ENCODE assay signal across 28 cellular contexts in genomic region chr6:63392092-63392724, GRCh38.
"Had no signal": no experiment of that assay in that cellular context is flagged by ENCODE, and none has a peak within 500 bp of the region (broad histone marks: within the 10 kb centered on the region; RNA-seq: fewer than 3 reads in every experiment).

No MANE protein-coding gene starts in this region.

- DNase-seq: activated CD4-positive, alpha-beta memory T cell treated with anti-CD3 and anti-CD28 coated beads for 36 hours; activated CD4-positive, alpha-beta T cell treated with anti-CD3 and anti-CD28 coated beads for 4 hours; activated CD4-positive, alpha-beta T cell treated with anti-CD3 and anti-CD28 coated beads, Interleukin-2, amount 50 U/mL, for 1 hour; activated CD8-positive, alpha-beta memory T cell treated with anti-CD3 and anti-CD28 coated beads, Interleukin-2, amount 50 U/mL, for 4 hours; activated gamma-delta T cell treated with Interleukin-2 at 50 U/mL for 16 hours; activated naive CD4-positive, alpha-beta T cell treated with anti-CD3 and anti-CD28 coated beads for 36 hours; activated T-cell treated with anti-CD3 and anti-CD28 coated beads for 4 hours; activated T-cell treated with anti-CD3 and anti-CD28 coated beads, Interleukin-2, amount 50 U/mL, for 4 hours; adrenal gland; body of pancreas; NCI-H1105; NCI-H1417 treated with DMSO at 0.1 percent for 48 hours; NCI-H187 treated with DMSO at 0.1 percent for 48 hours; NCI-H2081 treated with DMSO at 0.1 percent for 48 hours; NCI-H226; NCI-H524 treated with DMSO at 0.1 percent for 48 hours; RPMI8226; SHP77 treated with DMSO at 0.1 percent for 48 hours; SK-N-SH had no signal

- ATAC-seq: activated CD4-positive, CD25-positive, alpha-beta regulatory T cell treated with anti-CD3 and anti-CD28 coated beads, Interleukin-2, amount 50 U/mL, for 24 hours; activated naive CD4-positive, alpha-beta T cell treated with anti-CD3 and anti-CD28 coated beads, Interleukin-2, amount 50 U/mL, for 72 hours; activated T-cell treated with anti-CD3 and anti-CD28 coated beads, Interleukin-2, amount 50 U/mL, for 4 hours; K562; Panc1 had no signal

- H3K36me3 ChIP-seq: adrenal gland, breast epithelium, SJSA1 had no signal

- H3K36me3 Mint-ChIP-seq: activated CD4-positive, alpha-beta memory T cell treated with anti-CD3 and anti-CD28 coated beads for 36 hours had no signal

- H3K27me3 Mint-ChIP-seq: activated CD4-positive, alpha-beta memory T cell treated with anti-CD3 and anti-CD28 coated beads for 36 hours had no signal

- H3K4me3 Mint-ChIP-seq: activated CD4-positive, alpha-beta memory T cell treated with anti-CD3 and anti-CD28 coated beads for 36 hours; activated naive CD4-positive, alpha-beta T cell treated with anti-CD3 and anti-CD28 coated beads for 36 hours; activated T-cell treated with anti-CD3 and anti-CD28 coated beads, Interleukin-2, amount 50 U/mL, for 4 hours; activated T-helper 1 cell treated with anti-CD3 and anti-CD28 coated beads, Interleukin-12 subunit alpha, Interleukin-12 subunit beta, Interleukin-2, Interleukin-4 antibody, amounts not matched to agents 30 ng/mL and 10 ng/mL and 1 ng/mL, durations not matched to agents 14 hours and 24 hours and 36 hours; T-helper 1 cell treated with Interleukin-12 subunit alpha and Interleukin-12 subunit beta and Interleukin-4 antibody, amounts not matched to agents 30 μg/mL and 1 μg/mL, for 36 hours; T-helper 2 cell treated with Interferon-gamma antibody and Interleukin-4, amounts not matched to agents 5 μg/mL and 100 μg/mL, for 36 hours had no signal

- H3K27ac ChIP-seq: adrenal gland, body of pancreas, breast epithelium, SJSA1 had no signal

- H3K27me3 ChIP-seq: adrenal gland, body of pancreas, breast epithelium, SJSA1 had no signal

- H3K4me3 ChIP-seq: adrenal gland, body of pancreas, breast epithelium, K562, SJSA1 had no signal

- H3K4me1 ChIP-seq: adrenal gland, body of pancreas, breast epithelium, SJSA1 had no signal

- H3K9me3 Mint-ChIP-seq: activated CD4-positive, alpha-beta memory T cell treated with anti-CD3 and anti-CD28 coated beads for 36 hours; activated naive CD4-positive, alpha-beta T cell treated with anti-CD3 and anti-CD28 coated beads for 36 hours; activated T-cell treated with anti-CD3 and anti-CD28 coated beads, Interleukin-2, amount 50 U/mL, for 4 hours; activated T-helper 1 cell treated with anti-CD3 and anti-CD28 coated beads, Interleukin-12 subunit alpha, Interleukin-12 subunit beta, Interleukin-2, Interleukin-4 antibody, amounts not matched to agents 30 ng/mL and 10 ng/mL and 1 ng/mL, durations not matched to agents 14 hours and 24 hours and 36 hours; T-helper 1 cell treated with Interleukin-12 subunit alpha and Interleukin-12 subunit beta and Interleukin-4 antibody, amounts not matched to agents 30 μg/mL and 1 μg/mL, for 36 hours; T-helper 2 cell treated with Interferon-gamma antibody and Interleukin-4, amounts not matched to agents 5 μg/mL and 100 μg/mL, for 36 hours had no signal

- H3K4me2 ChIP-seq: SK-N-SH had no signal

- H3K9me3 ChIP-seq: adrenal gland, body of pancreas, breast epithelium, SK-N-SH had no signal

- H3K9me2 ChIP-seq: SK-N-SH had no signal

- H3K27ac Mint-ChIP-seq: activated CD4-positive, alpha-beta memory T cell treated with anti-CD3 and anti-CD28 coated beads for 36 hours; activated naive CD4-positive, alpha-beta T cell treated with anti-CD3 and anti-CD28 coated beads for 36 hours; activated T-helper 1 cell treated with anti-CD3 and anti-CD28 coated beads, Interleukin-12 subunit alpha, Interleukin-12 subunit beta, Interleukin-2, Interleukin-4 antibody, amounts not matched to agents 30 ng/mL and 10 ng/mL and 1 ng/mL, durations not matched to agents 14 hours and 24 hours and 36 hours; T-helper 1 cell treated with Interleukin-12 subunit alpha and Interleukin-12 subunit beta and Interleukin-4 antibody, amounts not matched to agents 30 μg/mL and 1 μg/mL, for 36 hours; T-helper 2 cell treated with Interferon-gamma antibody and Interleukin-4, amounts not matched to agents 5 μg/mL and 100 μg/mL, for 36 hours had no signal
